In genomic region chr20:17835240-17835940, GRCh38 we compare ENCODE assay signal across 9 cellular contexts.
DNase-seq lines count a peak whose midpoint lies in the region; ATAC-seq, FAIRE-seq and TF ChIP-seq lines count a peak whose summit lies in the region.
"Had no signal": no experiment of that assay in that cellular context is flagged by ENCODE, and none has a peak within 500 bp of the region (broad histone marks: within the 10 kb centered on the region; RNA-seq: fewer than 3 reads in every experiment).

No MANE protein-coding gene starts in this region.

- H3K27me3 ChIP-seq in astrocyte (ENCODE audit: insufficient read depth, low read length) (no peaks in the 10 kb centered on the region), right atrium auricular region (no peaks in the 10 kb centered on the region), gastrocnemius medialis (no peaks in the 10 kb centered on the region)

- H4K20me1 ChIP-seq in astrocyte (ENCODE audit: insufficient read depth, low read length): no peaks in the 10 kb centered on the region

- no peaks in the 10 kb centered on the region for H3K27me3 Mint-ChIP-seq in astrocyte (ENCODE audit: low read depth, unreplicated experiment)

- H3K9me3 Mint-ChIP-seq in astrocyte (ENCODE audit: unreplicated experiment): no peaks in the 10 kb centered on the region
- H3K9me3 Mint-ChIP-seq: neural crest cell had no signal

- H2AFZ ChIP-seq in astrocyte (ENCODE audit: low read depth, low read length): no peak overlapping the region

- H3K4me3 ChIP-seq in astrocyte (ENCODE audit: insufficient read depth, low read depth, low read length): no peak overlapping the region
- H3K4me3 ChIP-seq in right atrium auricular region: no peak overlapping the region
- peak overlapping the region in 1 of 4 donors; percentile 16 for H3K4me3 ChIP-seq in gastrocnemius medialis

- peak overlapping the region; percentile 87 for H3K27ac Mint-ChIP-seq in astrocyte (ENCODE audit: unreplicated experiment)

- H3K79me2 ChIP-seq in astrocyte (ENCODE audit: insufficient read depth, low read length): no peaks in the 10 kb centered on the region

- TF ChIP-seq CTCF in astrocyte (IDR thresholded peaks at IDR 0.05; ENCODE audit: insufficient read depth, low read depth, low read length) (no peak), right atrium auricular region (IDR thresholded peaks at IDR 0.05) (no peak), gastrocnemius medialis (IDR thresholded peaks at IDR 0.05 in 4 of 5, conservative IDR thresholded peaks at IDR 0.05 in 1 of 5) (no peak)

- H3K36me3 ChIP-seq in astrocyte (ENCODE audit: insufficient read depth, low read length): no peaks in the 10 kb centered on the region
- no peaks in the 10 kb centered on the region for H3K36me3 ChIP-seq in right atrium auricular region
- no peaks in the 10 kb centered on the region for H3K36me3 ChIP-seq in gastrocnemius medialis

- intact Hi-C loops in gastrocnemius medialis (cut with DNase I; ENCODE audit: low total_unique reads): no loop called here

- peak overlapping the region; percentile 60 for H3K4me2 ChIP-seq in astrocyte (ENCODE audit: low read length)

- H3K4me1 ChIP-seq in astrocyte (ENCODE audit: insufficient read depth, low read length) (peaks cover 46% of the 10 kb centered on the region), right atrium auricular region (peaks cover 3 to 32% of the 10 kb centered on the region in 2 donors), gastrocnemius medialis (peaks cover 13 to 17% of the 10 kb centered on the region in 2 donors)

- H3K9ac ChIP-seq in astrocyte (ENCODE audit: low read length): peak overlapping the region; percentile 41

- H3K4me1 Mint-ChIP-seq in astrocyte (ENCODE audit: low read depth, unreplicated experiment): peaks cover 21% of the 10 kb centered on the region

- in situ Hi-C loops in gastrocnemius medialis (cut with MboI; ENCODE audit: low sequenced_read_pairs in 4 of 4): no loop called here

- no peaks in the 10 kb centered on the region for H3K36me3 Mint-ChIP-seq in astrocyte (ENCODE audit: low read depth, unreplicated experiment)

- TF ChIP-seq POLR2A in gastrocnemius medialis (IDR thresholded peaks at IDR 0.05): no peak

- DNase-seq in GM04503 (ENCODE audit: low read depth) (peak; percentile 58), astrocyte (ENCODE audit: low read depth) (peak; percentile 86), right atrium auricular region (ENCODE audit: low spot score) (peak; percentile 87), gastrocnemius medialis (peak in 1 of 2 donors; percentile 58), NCI-H2227 (lab: John Stamatoyannopoulos, UW; ENCODE audit: unreplicated experiment) (no peak), retina (no peak), SK-N-DZ (ENCODE audit: low spot score) (no peak), NCI-H748 (lab: John Stamatoyannopoulos, UW; ENCODE audit: unreplicated experiment) (no peak)

- peak overlapping the region; percentile 71 for H3K4me3 Mint-ChIP-seq in astrocyte (ENCODE audit: unreplicated experiment)
- H3K4me3 Mint-ChIP-seq: neural crest cell had no signal

- H3K27ac ChIP-seq in astrocyte (ENCODE audit: low read depth, low read length): peak overlapping the region; percentile 53
- H3K27ac ChIP-seq in right atrium auricular region: peak overlapping the region; percentile 80 to 90
- H3K27ac ChIP-seq in gastrocnemius medialis: peak overlapping the region; percentile 69 to 81 (median 74)

- no peaks in the 10 kb centered on the region for H3K9me3 ChIP-seq in astrocyte (ENCODE audit: insufficient read depth, low read depth, low read length)
- no peaks in the 10 kb centered on the region for H3K9me3 ChIP-seq in right atrium auricular region
- no peaks in the 10 kb centered on the region for H3K9me3 ChIP-seq in gastrocnemius medialis

- peak; percentile 67 to 76 for ATAC-seq in gastrocnemius medialis

- FAIRE-seq in astrocyte (lab: Jason Lieb, UNC): peak; percentile 78

Comparison
In these comparisons a context has a peak if more than half of its experiments do, and no peak if none do; other contexts are left out.
1. DNase-seq: peak in GM04503 (single experiment), astrocyte (single experiment) and right atrium auricular region (single experiment); none in NCI-H2227 (single experiment), retina (single experiment), SK-N-DZ (single experiment) and NCI-H748 (single experiment).
2. Peak in every context shown above with its lines, with median percentiles within 50 percentile points of each other: H3K27ac ChIP-seq.